26 cellular contexts compared by ENCODE assay signal in the genomic region with DNA sequence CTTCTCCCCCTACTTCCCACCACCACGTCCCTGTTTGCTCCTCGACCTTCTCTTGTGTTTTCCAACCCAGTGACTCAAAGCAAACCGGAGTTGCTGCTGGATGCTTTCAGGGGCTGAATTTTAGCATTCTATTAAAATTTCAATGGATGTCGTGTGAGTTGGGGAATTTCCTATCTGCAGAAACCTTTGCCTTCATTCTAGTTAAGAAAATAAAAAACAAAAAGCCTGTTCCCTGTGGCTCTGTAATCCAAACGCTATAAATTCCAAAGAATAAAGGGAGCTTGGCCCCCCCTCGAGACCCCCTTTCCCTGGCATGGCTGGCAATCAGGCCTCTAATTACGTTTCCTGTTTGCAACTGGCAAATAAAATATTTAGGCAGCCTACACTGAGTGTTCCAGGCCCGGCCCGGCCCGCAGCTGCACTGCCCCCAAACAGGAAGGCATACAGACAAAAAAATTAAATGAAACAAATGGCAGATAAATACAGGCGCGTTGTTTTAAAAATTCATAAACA.
DNase-seq lines count a peak whose midpoint lies in the region; ATAC-seq, FAIRE-seq and TF ChIP-seq lines count a peak whose summit lies in the region.
"Had no signal": no experiment of that assay in that cellular context is flagged by ENCODE, and none has a peak within 500 bp of the region (broad histone marks: within the 10 kb centered on the region; RNA-seq: fewer than 3 reads in every experiment).

No MANE protein-coding gene starts in this region.

- H2BK12ac ChIP-seq in H9 (ENCODE audit: insufficient read length, low read depth, low read length): no peak overlapping the region

- intact Hi-C loops in kidney (cut with DNase I): no loop called here

- H3K27me3 Mint-ChIP-seq in H9 (ENCODE audit: low read depth): no peaks in the 10 kb centered on the region
- H3K27me3 Mint-ChIP-seq in brain: peaks cover 3% of the 10 kb centered on the region

- H2AFZ ChIP-seq in H9 (ENCODE audit: low read length): no peak overlapping the region

- WGBS in H9 (ENCODE audit: extremely low coverage, insufficient read length, low lambda C conversion rate): no CpG with 5 or more reads among the region's 12 CpGs

- H3K27me3 ChIP-seq in BLaER1 treated with 17β-estradiol and CSF1 and Interleukin-3, amounts not matched to agents 10 nM and 100 nM: peaks cover 0 to 33% (median 6%) of the 10 kb centered on the region in 11 experiments; a peak in 12 of 22 replicates
- no peaks in the 10 kb centered on the region for H3K27me3 ChIP-seq in H9 (ENCODE audit: insufficient read depth, low read length)
- H3K27me3 ChIP-seq: ascending aorta had no signal

- no peaks in the 10 kb centered on the region for H3K79me1 ChIP-seq in H9 (ENCODE audit: insufficient read depth, low read depth, low read length, poor library complexity, severe bottlenecking)

- no peaks in the 10 kb centered on the region; a peak in 1 of 5 replicates for H3K9me3 Mint-ChIP-seq in H9
- peaks cover 0 to 6% (median 0%) of the 10 kb centered on the region in 5 experiments for H3K9me3 Mint-ChIP-seq in brain
- H3K9me3 Mint-ChIP-seq: activated naive CD4-positive, alpha-beta T cell treated with anti-CD3 and anti-CD28 coated beads for 36 hours; activated T-cell treated with anti-CD3 and anti-CD28 coated beads, Interleukin-2, amount 50 U/mL, for 4 hours; CD4-positive, alpha-beta memory T cell; stimulated activated naive CD8-positive, alpha-beta T cell treated with anti-CD3 and anti-CD28 coated beads, Interleukin-15, amount 100 ng/mL, for 72 hours; T-helper 1 cell treated with Interleukin-12 subunit alpha and Interleukin-12 subunit beta and Interleukin-4 antibody, amounts not matched to agents 30 μg/mL and 1 μg/mL, for 36 hours had no signal

- no peak overlapping the region for H2BK5ac ChIP-seq in H9 (ENCODE audit: insufficient read length, low read length)

- H3K4me1 ChIP-seq in BLaER1 treated with 17β-estradiol and CSF1 and Interleukin-3, amounts not matched to agents 10 nM and 100 nM: peaks cover 0 to 57% (median 47%) of the 10 kb centered on the region in 10 experiments; a peak in 15 of 20 replicates
- 0 out of 2 replicates have a peak, but pooled peaks cover 3% of the 10 kb centered on the region for H3K4me1 ChIP-seq in H9 (ENCODE audit: insufficient read depth, low read length)
- H3K4me1 ChIP-seq in kidney (ENCODE audit: control insufficient read depth in 1 of 2, insufficient read depth in 1 of 2, low read depth in 1 of 2, low read length in 2 of 2): no peaks in the 10 kb centered on the region
- H3K4me1 ChIP-seq: ascending aorta had no signal

- H3K79me2 ChIP-seq in H9 (ENCODE audit: insufficient read depth, low read length): no peaks in the 10 kb centered on the region

- no peak overlapping the region for H3K27ac ChIP-seq in BLaER1 treated with 17β-estradiol and CSF1 and Interleukin-3, amounts not matched to agents 10 nM and 100 nM
- peak overlapping the region; percentile 78 for H3K27ac ChIP-seq in H9 (ENCODE audit: insufficient read length, low read depth, low read length)
- H3K27ac ChIP-seq in kidney (ENCODE audit: low read depth in 2 of 2, low read length in 2 of 2): no peak overlapping the region
- H3K27ac ChIP-seq: ascending aorta, sigmoid colon had no signal

- peak overlapping the region in 8 of 11 experiments; percentile 30 to 75 (median 59); a peak in 15 of 22 replicates for H3K4me2 ChIP-seq in BLaER1 treated with 17β-estradiol and CSF1 and Interleukin-3, amounts not matched to agents 10 nM and 100 nM
- H3K4me2 ChIP-seq in H9 (ENCODE audit: insufficient read depth, insufficient read length, low read length): no peak overlapping the region

- H3K27ac Mint-ChIP-seq in H9 (peak overlapping the region; percentile 93 to 99 (median 97)), brain (peak overlapping the region in 4 of 5 experiments; percentile 21 to 91 (median 70))
- H3K27ac Mint-ChIP-seq: activated naive CD4-positive, alpha-beta T cell treated with anti-CD3 and anti-CD28 coated beads for 36 hours; stimulated activated naive CD8-positive, alpha-beta T cell treated with anti-CD3 and anti-CD28 coated beads, Interleukin-15, amount 100 ng/mL, for 72 hours; T-helper 1 cell treated with Interleukin-12 subunit alpha and Interleukin-12 subunit beta and Interleukin-4 antibody, amounts not matched to agents 30 μg/mL and 1 μg/mL, for 36 hours had no signal

- H3K23me2 ChIP-seq in H9 (ENCODE audit: insufficient read length, low read depth, low read length, poor library complexity, severe bottlenecking): no peaks in the 10 kb centered on the region

- no peak overlapping the region for H2BK120ac ChIP-seq in H9 (ENCODE audit: low read depth, low read length, poor library complexity, severe bottlenecking)

- peak; percentile 57 for DNase-seq in H9
- peak; percentile 46 for DNase-seq in kidney
- no peak for DNase-seq in NCI-H748 (lab: John Stamatoyannopoulos, UW; ENCODE audit: unreplicated experiment)
- DNase-seq in NOMO-1 (lab: John Stamatoyannopoulos, UW; ENCODE audit: unreplicated experiment in 2 of 2): no peak
- DNase-seq: activated CD4-positive, alpha-beta T cell treated with anti-CD3 and anti-CD28 coated beads for 48 hours; activated naive CD4-positive, alpha-beta T cell treated with anti-CD3 and anti-CD28 coated beads for 36 hours; activated T-cell treated with anti-CD3 and anti-CD28 coated beads, Interleukin-2, amount 50 U/mL, for 4 hours; CD4-positive, alpha-beta memory T cell; GF-D8; NCI-H1048; NCI-H187 treated with DMSO at 0.1 percent for 48 hours; NCI-H2227 treated with DMSO at 0.1 percent for 48 hours; NCI-H748 treated with DMSO at 0.1 percent for 48 hours; RPMI8226; stimulated activated CD4-positive, alpha-beta T cell treated with anti-CD3 and anti-CD28 coated beads, Interleukin-15, amount 100 ng/mL, for 24 hours; stimulated activated naive CD8-positive, alpha-beta T cell treated with anti-CD3 and anti-CD28 coated beads, Interleukin-15, amount 100 ng/mL, for 72 hours; trophoblast cell had no signal

- H3K4me3 Mint-ChIP-seq in H9 (peak overlapping the region; percentile 5 to 6; a peak in 3 of 5 replicates), brain (peak overlapping the region in 4 of 5 experiments; percentile 12 to 52 (median 36))
- H3K4me3 Mint-ChIP-seq: activated naive CD4-positive, alpha-beta T cell treated with anti-CD3 and anti-CD28 coated beads for 36 hours; activated T-cell treated with anti-CD3 and anti-CD28 coated beads, Interleukin-2, amount 50 U/mL, for 4 hours; CD4-positive, alpha-beta memory T cell; stimulated activated naive CD8-positive, alpha-beta T cell treated with anti-CD3 and anti-CD28 coated beads, Interleukin-15, amount 100 ng/mL, for 72 hours; T-helper 1 cell treated with Interleukin-12 subunit alpha and Interleukin-12 subunit beta and Interleukin-4 antibody, amounts not matched to agents 30 μg/mL and 1 μg/mL, for 36 hours had no signal

- H3K4ac ChIP-seq in H9 (ENCODE audit: low read depth, low read length): no peak overlapping the region

- H4K20me1 ChIP-seq in BLaER1 treated with 17β-estradiol and CSF1 and Interleukin-3, amounts not matched to agents 10 nM and 100 nM: peaks cover 0 to 56% (median 15%) of the 10 kb centered on the region in 11 experiments; a peak in 13 of 22 replicates
- peaks cover 3% of the 10 kb centered on the region for H4K20me1 ChIP-seq in H9 (ENCODE audit: control insufficient read depth, insufficient read depth, insufficient read length)

- FAIRE-seq in kidney (lab: Jason Lieb, UNC): no peak
- FAIRE-seq: H54, islet of Langerhans had no signal

- no peaks in the 10 kb centered on the region for H3K36me3 ChIP-seq in BLaER1 treated with 17β-estradiol and CSF1 and Interleukin-3, amounts not matched to agents 10 nM and 100 nM
- H3K36me3 ChIP-seq in kidney (ENCODE audit: control insufficient read depth in 1 of 2, insufficient read depth in 2 of 2, low read length in 2 of 2): no peaks in the 10 kb centered on the region
- H3K36me3 ChIP-seq: ascending aorta, sigmoid colon had no signal

- H4K8ac ChIP-seq in H9 (replicated peaks; ENCODE audit: insufficient read length, low read depth, low read length): no peak overlapping the region

- no peak overlapping the region for H3K23ac ChIP-seq in H9 (ENCODE audit: insufficient read length, low read depth, low read length)

- ATAC-seq in GM19452 (IDR thresholded peaks at IDR 0.05; ENCODE audit: unreplicated experiment) (no peak), GM18868 (IDR thresholded peaks at IDR 0.05; ENCODE audit: unreplicated experiment) (no peak)
- ATAC-seq: activated T-cell treated with anti-CD3 and anti-CD28 coated beads, Interleukin-2, amount 50 U/mL, for 4 hours; stimulated activated naive CD8-positive, alpha-beta T cell treated with anti-CD3 and anti-CD28 coated beads, Interleukin-15, amount 100 ng/mL, for 72 hours had no signal

- no peak overlapping the region for H3T11ph ChIP-seq in H9 (ENCODE audit: low read length)

- no peak overlapping the region for H4K5ac ChIP-seq in H9 (ENCODE audit: insufficient read length, low read depth, low read length)

- H3K18ac ChIP-seq in H9 (ENCODE audit: insufficient read length, low read depth, low read length): no peak overlapping the region

- peaks cover 41 to 58% of the 10 kb centered on the region in 2 experiments for H3K4me1 Mint-ChIP-seq in H9
- H3K4me1 Mint-ChIP-seq in brain: peaks cover 55% of the 10 kb centered on the region
- H3K4me1 Mint-ChIP-seq: CD4-positive, alpha-beta memory T cell; stimulated activated naive CD8-positive, alpha-beta T cell treated with anti-CD3 and anti-CD28 coated beads, Interleukin-15, amount 100 ng/mL, for 72 hours had no signal

- H3K14ac ChIP-seq in H9 (ENCODE audit: insufficient read depth, low read length): no peak overlapping the region

- no peak overlapping the region for H2BK20ac ChIP-seq in H9 (ENCODE audit: low read depth, low read length, poor library complexity, severe bottlenecking)

- no peak overlapping the region for H3K4me3 ChIP-seq in BLaER1 treated with 17β-estradiol and CSF1 and Interleukin-3, amounts not matched to agents 10 nM and 100 nM
- H3K4me3 ChIP-seq in kidney (ENCODE audit: low read length in 2 of 2): no peak overlapping the region
- H3K4me3 ChIP-seq: ascending aorta, sigmoid colon had no signal

- H3K36me3 Mint-ChIP-seq in H9 (ENCODE audit: insufficient read depth in 1 of 3, low read depth in 3 of 3): no peaks in the 10 kb centered on the region; a peak in 1 of 7 replicates
- H3K36me3 Mint-ChIP-seq in brain: no peaks in the 10 kb centered on the region
- H3K36me3 Mint-ChIP-seq: CD4-positive, alpha-beta memory T cell had no signal

- H2BK15ac ChIP-seq in H9 (ENCODE audit: low read depth, low read length): no peak overlapping the region

- no peak overlapping the region; a peak in 1 of 22 replicates for H3K9ac ChIP-seq in BLaER1 treated with 17β-estradiol and CSF1 and Interleukin-3, amounts not matched to agents 10 nM and 100 nM
- H3K9ac ChIP-seq in H9 (ENCODE audit: extremely low read depth, insufficient read length, low read length): no peak overlapping the region
- H3K9ac ChIP-seq in kidney (ENCODE audit: low read length in 2 of 2): no peak overlapping the region

- H3K9me3 ChIP-seq in BLaER1 treated with 17β-estradiol and CSF1 and Interleukin-3, amounts not matched to agents 10 nM and 100 nM (replicated peaks in 1 of 11): no peaks in the 10 kb centered on the region
- H3K9me3 ChIP-seq in H9 (ENCODE audit: control insufficient read depth, low read depth, low read length) (no peaks in the 10 kb centered on the region), kidney (ENCODE audit: control insufficient read depth in 1 of 2, low read length in 2 of 2) (no peaks in the 10 kb centered on the region)
- H3K9me3 ChIP-seq: ascending aorta, sigmoid colon had no signal

- no peak overlapping the region for H4K91ac ChIP-seq in H9 (ENCODE audit: insufficient read length, low read depth, low read length)

- no peak overlapping the region for H3K56ac ChIP-seq in H9 (ENCODE audit: insufficient read length, low read depth, low read length)

- no peak overlapping the region for H2AK5ac ChIP-seq in H9 (ENCODE audit: insufficient read length, low read length)

- no peak for TF ChIP-seq CTCF in H9 (conservative IDR thresholded peaks at IDR 0.05)
- TF ChIP-seq CTCF in brain (conservative IDR thresholded peaks at IDR 0.05): no peak
- no peak for TF ChIP-seq CTCF in kidney (IDR thresholded peaks at IDR 0.05; ENCODE audit: borderline replicate concordance, extremely low read depth, insufficient read depth)

Comparison
In these comparisons a context has a peak if more than half of its experiments do, and no peak if none do; other contexts are left out.
1. DNase-seq: peak in H9 (single experiment) and kidney (single experiment); none in NCI-H748 (single experiment) and NOMO-1 (0 of 2).